In the genomic region with DNA sequence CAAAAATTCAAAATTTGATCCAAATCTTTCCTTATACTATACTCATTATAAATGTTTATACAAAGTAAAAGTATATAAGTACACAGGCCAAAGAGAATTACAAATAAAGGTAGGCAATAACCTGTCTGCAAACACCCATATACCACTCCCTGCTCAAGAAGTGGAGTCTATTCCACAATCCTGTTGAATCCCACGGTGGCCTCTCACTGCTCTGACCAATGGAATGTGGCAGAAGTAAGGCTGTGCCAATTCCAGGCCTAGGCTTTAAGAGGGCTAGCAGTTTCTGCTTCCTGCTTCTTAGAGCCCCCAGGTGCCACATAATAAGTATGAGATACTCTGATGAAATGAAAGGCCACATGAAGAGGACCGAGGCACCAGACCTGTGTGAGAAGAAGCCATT, we compare ENCODE assay signal across 23 cellular contexts.
DNase-seq lines count a peak whose midpoint lies in the region; ATAC-seq lines count a peak whose summit lies in the region.
"Had no signal": no experiment of that assay in that cellular context is flagged by ENCODE, and none has a peak within 500 bp of the region (broad histone marks: within the 10 kb centered on the region; RNA-seq: fewer than 3 reads in every experiment).

No MANE protein-coding gene starts in this region.

- H4K91ac ChIP-seq in mesenchymal stem cell (ENCODE audit: low read length), result no peak overlapping the region

- no peak overlapping the region for H2BK15ac ChIP-seq in mesenchymal stem cell (ENCODE audit: low read depth, poor library complexity, severe bottlenecking)

- H2BK5ac ChIP-seq in mesenchymal stem cell (ENCODE audit: low read depth, low read length, poor library complexity, severe bottlenecking), result no peak overlapping the region

- peaks cover 0 to 9% of the 10 kb centered on the region in 2 donors for H3K4me1 Mint-ChIP-seq in effector memory CD8-positive, alpha-beta T cell (ENCODE audit: low read depth in 2 of 2)
- H3K4me1 Mint-ChIP-seq: stimulated activated naive B cell treated with anti-CD40 and anti-IgM and Interleukin-4, amounts not matched to agents 10 μg/mL and 1 μg/mL and 100 μg/mL, for 72 hours had no signal

- H3K4me3 ChIP-seq in GM23248 (no peak overlapping the region), mesenchymal stem cell (ENCODE audit: insufficient read depth in 1 of 2, low read depth in 1 of 2, low read length in 2 of 2) (no peak overlapping the region)
- H3K4me3 ChIP-seq: esophagus squamous epithelium, mucosa of descending colon, prostate gland had no signal

- H4K20me1 ChIP-seq in GM23248 (ENCODE audit: insufficient read depth), result no peaks in the 10 kb centered on the region

- no peak overlapping the region for H2AK5ac ChIP-seq in mesenchymal stem cell (ENCODE audit: low read length, severe bottlenecking)

- H2AFZ ChIP-seq in GM23248 (no peak overlapping the region), mesenchymal stem cell (ENCODE audit: low read depth, low read length) (no peak overlapping the region)

- peaks cover 9% of the 10 kb centered on the region for H3K79me1 ChIP-seq in mesenchymal stem cell (replicated peaks; ENCODE audit: low read length, poor library complexity, severe bottlenecking)

- H3K9ac ChIP-seq in GM23248 (no peak overlapping the region), mesenchymal stem cell (ENCODE audit: low read length) (no peak overlapping the region)

- H3K9me3 ChIP-seq in GM23248 (ENCODE audit: low read depth) (no peaks in the 10 kb centered on the region), mesenchymal stem cell (ENCODE audit: control insufficient read depth, low read length) (no peaks in the 10 kb centered on the region)
- H3K9me3 ChIP-seq: esophagus squamous epithelium, mucosa of descending colon, prostate gland had no signal

- H2BK12ac ChIP-seq in mesenchymal stem cell (ENCODE audit: low read length in 2 of 2), result no peak overlapping the region

- no peak overlapping the region for H3K4ac ChIP-seq in mesenchymal stem cell (ENCODE audit: low read depth in 1 of 2, low read length in 2 of 2)

- WGBS in GM23248 (ENCODE audit: low coverage in 1 of 2, low lambda C conversion rate in 2 of 2, missing lambda C conversion rate in 2 of 2), 2 experiments, result 100% methylated on average over 2 of the region's 2 CpGs
- WGBS in mesenchymal stem cell, result 97% methylated on average over 2 of the region's 2 CpGs

- no peaks in the 10 kb centered on the region; the same call in 1 of the 2 replicates for H3K79me2 ChIP-seq in GM23248 (ENCODE audit: insufficient read depth)

- H3F3A ChIP-seq in GM23248 (ENCODE audit: insufficient read depth), result 0 out of 2 replicates have a peak, but pooled peaks cover 7% of the 10 kb centered on the region

- DNase-seq in AG08396 (ENCODE audit: low spot score) (peak; percentile 28), GM23248 (peak; percentile 22), mesenchymal stem cell (no peak), KBM-7 (no peak), dermis blood vessel endothelial cell (no peak), Kasumi-1 (lab: John Stamatoyannopoulos, UW) (no peak)
- no peak for DNase-seq in effector memory CD8-positive, alpha-beta T cell
- DNase-seq: ACHN; activated CD4-positive, alpha-beta T cell treated with anti-CD3 and anti-CD28 coated beads for 1 hour; amniotic stem cell; C1 segment of cervical spinal cord; cortex of kidney; esophagus squamous epithelium; mucosa of descending colon; NCI-H1092 treated with DMSO at 0.1 percent for 48 hours; NCI-H187; NCI-H524; stimulated activated CD4-positive, alpha-beta T cell treated with anti-CD3 and anti-CD28 coated beads, Interleukin-4, amount 100 ng/mL, for 4 hours; stimulated activated naive B cell treated with anti-CD40 and anti-IgM and Interleukin-4, amounts not matched to agents 10 μg/mL and 1 μg/mL and 100 μg/mL, for 72 hours had no signal

- H3K27me3 Mint-ChIP-seq in effector memory CD8-positive, alpha-beta T cell, result no peaks in the 10 kb centered on the region
- H3K27me3 Mint-ChIP-seq: stimulated activated naive B cell treated with anti-CD40 and anti-IgM and Interleukin-4, amounts not matched to agents 10 μg/mL and 1 μg/mL and 100 μg/mL, for 72 hours had no signal

- H4K8ac ChIP-seq in mesenchymal stem cell (ENCODE audit: low read length), result peak overlapping the region; percentile 38

- no peak overlapping the region for H3K18ac ChIP-seq in mesenchymal stem cell (ENCODE audit: low read depth in 1 of 2, low read length in 2 of 2)

- peaks cover 54% of the 10 kb centered on the region for H3K36me3 Mint-ChIP-seq in effector memory CD8-positive, alpha-beta T cell (ENCODE audit: insufficient read depth)

- H3K27ac Mint-ChIP-seq in effector memory CD8-positive, alpha-beta T cell, result peak overlapping the region; percentile 72 to 73
- H3K27ac Mint-ChIP-seq: stimulated activated naive B cell treated with anti-CD40 and anti-IgM and Interleukin-4, amounts not matched to agents 10 μg/mL and 1 μg/mL and 100 μg/mL, for 72 hours had no signal

- H3K14ac ChIP-seq in mesenchymal stem cell (ENCODE audit: low read length in 2 of 2), result no peak overlapping the region

- H3K27ac ChIP-seq in GM23248 (no peak overlapping the region), mesenchymal stem cell (ENCODE audit: low read length, poor library complexity, severe bottlenecking) (no peak overlapping the region)
- H3K27ac ChIP-seq: esophagus squamous epithelium, prostate gland had no signal

- no peak overlapping the region for H3K23ac ChIP-seq in mesenchymal stem cell (ENCODE audit: low read length in 2 of 2)

- no peak overlapping the region for H3K4me3 Mint-ChIP-seq in effector memory CD8-positive, alpha-beta T cell
- H3K4me3 Mint-ChIP-seq: stimulated activated naive B cell treated with anti-CD40 and anti-IgM and Interleukin-4, amounts not matched to agents 10 μg/mL and 1 μg/mL and 100 μg/mL, for 72 hours had no signal

- no peaks in the 10 kb centered on the region; the same call in 1 of the 2 replicates for H3K4me1 ChIP-seq in GM23248 (ENCODE audit: insufficient read depth)
- H3K4me1 ChIP-seq in mesenchymal stem cell (ENCODE audit: control insufficient read depth, insufficient read depth, low read depth, low read length), result no peaks in the 10 kb centered on the region
- H3K4me1 ChIP-seq: esophagus squamous epithelium, prostate gland had no signal

- H3K9me3 Mint-ChIP-seq in effector memory CD8-positive, alpha-beta T cell, result no peaks in the 10 kb centered on the region
- H3K9me3 Mint-ChIP-seq: stimulated activated naive B cell treated with anti-CD40 and anti-IgM and Interleukin-4, amounts not matched to agents 10 μg/mL and 1 μg/mL and 100 μg/mL, for 72 hours had no signal

- in situ Hi-C loops in GM23248 (cut with MboI) (no loop called here), KBM-7 (cut with MboI; ENCODE audit: low pct_unique_long_range_greater_than_20kb, low sequenced_read_pairs) (no loop called here)

- H3K4me2 ChIP-seq in GM23248 (ENCODE audit: unreplicated experiment) (no peak overlapping the region), mesenchymal stem cell (ENCODE audit: low read length, poor library complexity, severe bottlenecking) (no peak overlapping the region)

- H2BK120ac ChIP-seq in mesenchymal stem cell (ENCODE audit: low read depth, low read length), result no peak overlapping the region

- H3K27me3 ChIP-seq in GM23248 (replicated peaks; ENCODE audit: insufficient read depth) (no peaks in the 10 kb centered on the region), mesenchymal stem cell (ENCODE audit: control insufficient read depth in 1 of 2, insufficient read depth in 1 of 2, low read length in 2 of 2) (no peaks in the 10 kb centered on the region)
- H3K27me3 ChIP-seq: esophagus squamous epithelium had no signal

- no peaks in the 10 kb centered on the region for H3K9me2 ChIP-seq in GM23248 (ENCODE audit: insufficient read depth)

- no peak for ATAC-seq in effector memory CD8-positive, alpha-beta T cell (replicated peaks)
- no peak for ATAC-seq in GM19455 (IDR thresholded peaks at IDR 0.05; ENCODE audit: unreplicated experiment)
- ATAC-seq: mucosa of descending colon; sciatic nerve; SK-N-SH treated with all-trans-retinoic acid at 6 μM for 48 hours; stimulated activated naive B cell treated with anti-CD40 and anti-IgM and Interleukin-4, amounts not matched to agents 10 μg/mL and 1 μg/mL and 100 μg/mL, for 72 hours had no signal

- H3K36me3 ChIP-seq in GM23248 (ENCODE audit: low read depth), result peaks cover 28% of the 10 kb centered on the region
- peaks cover 21 to 74% of the 10 kb centered on the region in 2 experiments for H3K36me3 ChIP-seq in mesenchymal stem cell (ENCODE audit: control insufficient read depth in 1 of 2, insufficient read depth in 2 of 2, low read depth in 1 of 2, low read length in 2 of 2)
- H3K36me3 ChIP-seq: prostate gland had no signal

Comparison
In these comparisons a context has a peak if more than half of its experiments do, and no peak if none do; other contexts are left out.
1. DNase-seq: peak in AG08396 (single experiment) and GM23248 (single experiment); none in effector memory CD8-positive, alpha-beta T cell (0 of 3), mesenchymal stem cell (single experiment), KBM-7 (single experiment), dermis blood vessel endothelial cell (single experiment) and Kasumi-1 (0 of 2).